Comparison of ENCODE assay signal across 6 cellular contexts in genomic region chr15:60910202-60910601, GRCh38.
"Had no signal": no experiment of that assay in that cellular context is flagged by ENCODE, and none has a peak within 500 bp of the region (broad histone marks: within the 10 kb centered on the region; RNA-seq: fewer than 3 reads in every experiment).

No MANE protein-coding gene starts in this region.

- H3K27ac ChIP-seq: HL-60 had no signal

- DNase-seq: IMR-90, KBM-7 had no signal

- FAIRE-seq: HepG2, HTR-8/SVneo, K562 had no signal

- ATAC-seq: HepG2, K562 had no signal

- H3K4me3 ChIP-seq: K562 had no signal
